ENCODE assay signal across 8 cellular contexts in genomic region chr5:95858023-95858461, GRCh38. TPM values are rescaled to one million over a fixed set of nuclear protein-coding genes. Genes with fewer than 3 reads are reported as not detected.
A peak's percentile ranks its signal among the peaks of the same experiment; 100 is the strongest.
DNase-seq lines count a peak whose midpoint lies in the region; ATAC-seq and TF ChIP-seq lines count a peak whose summit lies in the region.

No MANE protein-coding gene starts in this region.

- H3K27me3 ChIP-seq in rectal smooth muscle tissue (ENCODE audit: control insufficient read depth, insufficient read depth, low read length), result no peaks in the 10 kb centered on the region

- H3K27me3 Mint-ChIP-seq in Calu3 (ENCODE audit: unreplicated experiment), result no peaks in the 10 kb centered on the region

- POLR2A ChIA-PET in GM10248 (lab: Yijun Ruan, JAX), result no interaction called here

- H3K4me3 ChIP-seq in rectal smooth muscle tissue (ENCODE audit: low read length), result no peak overlapping the region

- DNase-seq in Calu3, result no peak
- peak; percentile 62 for DNase-seq in Right ventricle myocardium superior
- DNase-seq in activated CD4-positive, CD25-positive, alpha-beta regulatory T cell (lab: John Stamatoyannopoulos, UW), result no peak
- no peak for DNase-seq in GM19240 (ENCODE audit: insufficient read length, low spot score)
- DNase-seq in Kasumi-1 (lab: John Stamatoyannopoulos, UW), result no peak
- no peak for DNase-seq in GM10248 (ENCODE audit: extremely low spot score)

- H3K4me1 Mint-ChIP-seq in Calu3 (ENCODE audit: low read depth, unreplicated experiment), result peaks cover 45% of the 10 kb centered on the region

- peak overlapping the region; percentile 70 for H3K27ac ChIP-seq in rectal smooth muscle tissue (ENCODE audit: low read depth, low read length)

- BruUV-seq in Calu3 (replicated peaks; lab: Mats Ljungman, UMichigan), result no TSS peak

- CTCF ChIA-PET in Calu3 (lab: Charles Lee) (interaction anchor here (1.0 to 2.1 kb wide), 2 partner anchors 478 to 480 kb away, joined by 3 to 7 read pairs; no protein-coding TSS in a partner anchor), GM10248 (lab: Yijun Ruan, JAX) (interaction anchor here (1.3 to 25.0 kb wide), 8 partner anchors 10 to 487 kb away, joined by 3 to 561 read pairs (median 12); no protein-coding TSS in a partner anchor)

- H3K27ac Mint-ChIP-seq in Calu3 (ENCODE audit: unreplicated experiment), result no peak overlapping the region

- peaks cover 12% of the 10 kb centered on the region for H3K36me3 Mint-ChIP-seq in Calu3 (ENCODE audit: insufficient read depth, unreplicated experiment)

- H3K4me3 Mint-ChIP-seq in Calu3 (ENCODE audit: low read depth, unreplicated experiment), result peak overlapping the region; percentile 63

- H3K9ac ChIP-seq in rectal smooth muscle tissue (ENCODE audit: low read length), result no peak overlapping the region

- H3K36me3 ChIP-seq in rectal smooth muscle tissue (ENCODE audit: control insufficient read depth, insufficient read depth, low read length), result no peaks in the 10 kb centered on the region

- no peaks in the 10 kb centered on the region for H3K9me3 Mint-ChIP-seq in Calu3 (ENCODE audit: low read depth, unreplicated experiment)

- H3K4me1 ChIP-seq in rectal smooth muscle tissue (ENCODE audit: control insufficient read depth, insufficient read depth, low read length), result peaks cover 4% of the 10 kb centered on the region

- TF ChIP-seq CTCF in Calu3 (IDR thresholded peaks at IDR 0.05; ENCODE audit: unreplicated experiment), result no peak
- TF ChIP-seq CTCF in GM10248 (IDR thresholded peaks at IDR 0.05; ENCODE audit: control extremely low read depth, extremely low read depth, low read depth, missing control alignments), result no peak

- peak; percentile 48 for ATAC-seq in SK-N-SH treated with all-trans-retinoic acid at 6 μM for 48 hours
- peak; percentile 51 for ATAC-seq in Right ventricle myocardium superior (ENCODE audit: poor library complexity)

- intact Hi-C loops in Calu3 (cut with micrococcal nuclease; ENCODE audit: unreplicated experiment) (loop anchor here (1.0 to 10.0 kb wide), 4 partner anchors 101 to 743 kb away; partner anchors contain the start of gene PCSK1), Right ventricle myocardium superior (cut with DNase I) (loop anchor here (2.0 kb wide), 2 partner anchors 101 to 479 kb away; no protein-coding TSS in a partner anchor)

TF ChIP-seq in SK-N-SH treated with all-trans-retinoic acid at 6 μM for 48 hours, 23 proteins besides CTCF, POLR2A, EP300 and RAD21:
- TF ChIP-seq ISL1 (CRISPR knock-in tag; IDR thresholded peaks at IDR 0.05) (no peak), ZNF8 (CRISPR knock-in tag; IDR thresholded peaks at IDR 0.05) (no peak), TSHZ2 (CRISPR knock-in tag; IDR thresholded peaks at IDR 0.05) (no peak), PATZ1 (CRISPR knock-in tag; IDR thresholded peaks at IDR 0.05; ENCODE audit: borderline replicate concordance) (no peak), POU6F1 (CRISPR knock-in tag; IDR thresholded peaks at IDR 0.05; ENCODE audit: borderline replicate concordance, low read depth) (no peak), ZC3H10 (CRISPR knock-in tag; IDR thresholded peaks at IDR 0.05) (no peak), TCF4 (CRISPR knock-in tag; IDR thresholded peaks at IDR 0.05; ENCODE audit: borderline replicate concordance) (no peak), ZFP30 (CRISPR knock-in tag; IDR thresholded peaks at IDR 0.05) (no peak), OSR1 (CRISPR knock-in tag; IDR thresholded peaks at IDR 0.05) (no peak), CSRNP3 (CRISPR knock-in tag; IDR thresholded peaks at IDR 0.05) (no peak), ESRRG (CRISPR knock-in tag; IDR thresholded peaks at IDR 0.05) (no peak), ZFP3 (CRISPR knock-in tag; IDR thresholded peaks at IDR 0.05) (no peak), SNAI2 (CRISPR knock-in tag; IDR thresholded peaks at IDR 0.05) (no peak), CREB5 (CRISPR knock-in tag; IDR thresholded peaks at IDR 0.05; ENCODE audit: low read depth) (no peak), PPARA (CRISPR knock-in tag; IDR thresholded peaks at IDR 0.05; ENCODE audit: borderline replicate concordance) (no peak), BACH2 (CRISPR knock-in tag; IDR thresholded peaks at IDR 0.05; ENCODE audit: borderline replicate concordance) (no peak), CSDC2 (CRISPR knock-in tag; IDR thresholded peaks at IDR 0.05) (no peak), TOX (CRISPR knock-in tag; IDR thresholded peaks at IDR 0.05; ENCODE audit: borderline replicate concordance) (no peak), ZNF565 (CRISPR knock-in tag; conservative IDR thresholded peaks at IDR 0.05; ENCODE audit: low read depth) (no peak)

RNA-seq across cellular contexts. Expression of gene GLRX, which starts 35.5 kb away (rescaled TPM):
- total RNA-seq in Calu3 (2022), result 27.9 and 33.7 TPM in 2 replicates
- 104 TPM for total RNA-seq in Right ventricle myocardium superior
